ENCODE assay signal across 9 cellular contexts in the genomic region with DNA sequence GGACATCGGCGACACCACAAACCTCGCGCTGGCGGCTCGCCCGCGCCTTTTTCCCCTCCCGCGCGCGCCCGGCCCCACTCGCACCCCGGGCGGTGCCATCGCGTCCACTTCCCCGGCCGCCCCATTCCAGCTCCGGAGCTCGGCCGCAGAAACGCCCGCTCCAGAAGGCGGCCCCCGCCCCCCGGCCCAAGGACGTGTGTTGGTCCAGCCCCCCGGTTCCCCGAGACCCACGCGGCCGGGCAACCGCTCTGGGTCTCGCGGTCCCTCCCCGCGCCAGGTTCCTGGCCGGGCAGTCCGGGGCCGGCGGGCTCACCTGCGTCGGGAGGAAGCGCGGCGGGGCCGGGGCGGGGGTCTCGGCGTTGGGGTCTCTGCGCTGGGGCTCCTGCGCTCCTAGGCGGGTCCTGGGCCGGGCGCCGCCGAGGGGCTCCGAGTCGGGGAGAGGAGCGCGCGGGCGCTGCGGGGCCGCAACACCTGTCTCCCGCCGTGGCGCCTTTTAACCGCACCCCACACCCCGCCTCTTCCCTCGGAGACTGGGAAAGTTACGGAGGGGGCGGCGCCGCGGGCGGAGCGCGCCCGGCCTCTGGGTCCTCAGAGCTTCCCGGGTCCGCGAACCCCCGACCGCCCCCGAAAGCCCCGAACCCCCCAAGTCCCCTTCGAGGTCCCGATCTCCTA. TPM values are rescaled to one million over a fixed set of nuclear protein-coding genes. Genes with fewer than 3 reads are reported as not detected.
A peak's percentile ranks its signal among the peaks of the same experiment; 100 is the strongest.
DNase-seq lines count a peak whose midpoint lies in the region; ATAC-seq and TF ChIP-seq lines count a peak whose summit lies in the region.
"Had no signal": no experiment of that assay in that cellular context is flagged by ENCODE, and none has a peak within 500 bp of the region (broad histone marks: within the 10 kb centered on the region; RNA-seq: fewer than 3 reads in every experiment).

A gene (minus strand): TSS at position 469 of the 672 bp plus-strand sequence. CDS start 3,357 bp downstream, outside the sequence.

- POLR2A ChIA-PET in BJ (lab: Charles Lee): no interaction called here

- no peak within 1 kb of the TSS for H3K27ac ChIP-seq in ectodermal cell (ENCODE audit: insufficient read depth, low read depth, low read length, poor library complexity, severe bottlenecking)

- peaks cover 40% of the 10 kb centered on the region for H3K27me3 ChIP-seq in BJ (ENCODE audit: control insufficient read depth, insufficient read depth, low read length)
- H3K27me3 ChIP-seq in ectodermal cell (ENCODE audit: control insufficient read depth, insufficient read depth, low read length, poor library complexity, severe bottlenecking): peaks cover 83% of the 10 kb centered on the region

- no peak for DNase-seq in BJ (ENCODE audit: low read depth)
- no peak for DNase-seq in LNCaP clone FGC (ENCODE audit: low read depth)
- DNase-seq in myocyte (ENCODE audit: low read depth): peak; percentile 32
- no peak for DNase-seq in HuH-7.5 (ENCODE audit: low spot score)

- H3K36me3 ChIP-seq in BJ (ENCODE audit: control insufficient read depth, insufficient read depth, low read length): no peaks in the 10 kb centered on the region
- H3K36me3 ChIP-seq in ectodermal cell (ENCODE audit: control insufficient read depth, insufficient read depth, low read length): no peaks in the 10 kb centered on the region

- CTCF ChIA-PET in BJ (lab: Yijun Ruan, JAX): interaction anchor here (3.5 kb wide), 1 partner anchor 10 kb away, joined by 21 read pairs; no protein-coding TSS in a partner anchor

- peaks cover 14% of the 10 kb centered on the region for H3K4me1 ChIP-seq in ectodermal cell (ENCODE audit: control insufficient read depth, insufficient read depth, low read length)

- H3K4me3 ChIP-seq in BJ (ENCODE audit: low read depth, low read length) (peak within 1 kb of the TSS; percentile 19), LNCaP clone FGC (ENCODE audit: low read depth, low read length) (peak within 1 kb of the TSS; percentile 43), ectodermal cell (ENCODE audit: insufficient read depth, low read depth, low read length) (peak within 1 kb of the TSS; percentile 40)

- 1% methylated on average over 91 of the region's 91 CpGs for WGBS in ectodermal cell, 2 experiments

- TF ChIP-seq CTCF in BJ (IDR thresholded peaks at IDR 0.05; ENCODE audit: insufficient read depth, low read depth, low read length) (no peak), LNCaP clone FGC (IDR thresholded peaks at IDR 0.05; ENCODE audit: control insufficient read depth, extremely low read depth, insufficient read depth) (no peak)

- no peaks in the 10 kb centered on the region for H3K9me3 ChIP-seq in ectodermal cell (ENCODE audit: control insufficient read depth, low read length)

- no peak for ATAC-seq in GM18870 (IDR thresholded peaks at IDR 0.05; ENCODE audit: unreplicated experiment)
- no peak for ATAC-seq in HG02763 (IDR thresholded peaks at IDR 0.05; ENCODE audit: unreplicated experiment)
- no peak for ATAC-seq in HG03520 (IDR thresholded peaks at IDR 0.05; ENCODE audit: unreplicated experiment)

RNA-seq across cellular contexts. Expression of the gene that starts here (rescaled TPM):
- not detected in 2 replicates for polyA plus RNA-seq in BJ (2011; rRNA removed)
- not detected in 2 replicates for polyA minus RNA-seq in BJ (2011; rRNA and poly(A)+ RNA removed)
- 0.22 TPM for polyA plus RNA-seq in ectodermal cell (2013, experiment 1 of 4)
- polyA plus RNA-seq in ectodermal cell (2013, experiment 2 of 4): 0.12 TPM
- polyA plus RNA-seq in ectodermal cell (2013, experiment 3 of 4): 0.11 TPM
- not detected for polyA plus RNA-seq in ectodermal cell (2013, experiment 4 of 4)
- 0.05 and 0.40 TPM in 2 replicates for total RNA-seq in myocyte
- 0.48 TPM for polyA plus RNA-seq in myocyte (2012)
- total RNA-seq: glomerular endothelial cell had no signal

Comparison
In these comparisons a context has a peak if more than half of its experiments do, and no peak if none do; other contexts are left out.
1. Peak in DNase-seq in myocyte; RNA of the gene not detected or under 1 TPM.